ENCODE assay signal across 1 cellular context in the genomic region with DNA sequence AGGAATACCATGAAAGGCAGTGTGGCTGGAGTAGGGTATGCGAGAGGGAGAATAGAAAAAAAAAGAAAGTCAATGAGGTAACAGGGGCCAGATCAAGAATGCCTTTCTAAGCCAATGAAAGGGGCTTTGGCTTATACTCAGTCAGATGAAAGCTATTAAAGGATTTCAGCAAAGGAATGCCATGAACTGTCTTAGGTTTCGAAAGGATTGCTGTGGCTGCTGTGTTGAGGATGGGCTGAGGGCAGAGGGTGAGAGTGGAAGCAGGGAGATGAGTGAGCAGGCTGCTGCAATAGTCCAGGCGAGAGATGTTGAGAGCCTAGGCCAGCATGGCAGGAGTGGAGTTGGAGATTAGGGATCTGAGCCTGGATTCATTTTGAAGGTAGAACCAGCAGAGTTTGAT.
TF ChIP-seq lines count a peak whose summit lies in the region.

No MANE protein-coding gene starts in this region.

TF ChIP-seq in GM23338, 12 proteins besides CTCF, POLR2A, EP300 and RAD21 (continued from another document):
- TF ChIP-seq, protein P1, sequence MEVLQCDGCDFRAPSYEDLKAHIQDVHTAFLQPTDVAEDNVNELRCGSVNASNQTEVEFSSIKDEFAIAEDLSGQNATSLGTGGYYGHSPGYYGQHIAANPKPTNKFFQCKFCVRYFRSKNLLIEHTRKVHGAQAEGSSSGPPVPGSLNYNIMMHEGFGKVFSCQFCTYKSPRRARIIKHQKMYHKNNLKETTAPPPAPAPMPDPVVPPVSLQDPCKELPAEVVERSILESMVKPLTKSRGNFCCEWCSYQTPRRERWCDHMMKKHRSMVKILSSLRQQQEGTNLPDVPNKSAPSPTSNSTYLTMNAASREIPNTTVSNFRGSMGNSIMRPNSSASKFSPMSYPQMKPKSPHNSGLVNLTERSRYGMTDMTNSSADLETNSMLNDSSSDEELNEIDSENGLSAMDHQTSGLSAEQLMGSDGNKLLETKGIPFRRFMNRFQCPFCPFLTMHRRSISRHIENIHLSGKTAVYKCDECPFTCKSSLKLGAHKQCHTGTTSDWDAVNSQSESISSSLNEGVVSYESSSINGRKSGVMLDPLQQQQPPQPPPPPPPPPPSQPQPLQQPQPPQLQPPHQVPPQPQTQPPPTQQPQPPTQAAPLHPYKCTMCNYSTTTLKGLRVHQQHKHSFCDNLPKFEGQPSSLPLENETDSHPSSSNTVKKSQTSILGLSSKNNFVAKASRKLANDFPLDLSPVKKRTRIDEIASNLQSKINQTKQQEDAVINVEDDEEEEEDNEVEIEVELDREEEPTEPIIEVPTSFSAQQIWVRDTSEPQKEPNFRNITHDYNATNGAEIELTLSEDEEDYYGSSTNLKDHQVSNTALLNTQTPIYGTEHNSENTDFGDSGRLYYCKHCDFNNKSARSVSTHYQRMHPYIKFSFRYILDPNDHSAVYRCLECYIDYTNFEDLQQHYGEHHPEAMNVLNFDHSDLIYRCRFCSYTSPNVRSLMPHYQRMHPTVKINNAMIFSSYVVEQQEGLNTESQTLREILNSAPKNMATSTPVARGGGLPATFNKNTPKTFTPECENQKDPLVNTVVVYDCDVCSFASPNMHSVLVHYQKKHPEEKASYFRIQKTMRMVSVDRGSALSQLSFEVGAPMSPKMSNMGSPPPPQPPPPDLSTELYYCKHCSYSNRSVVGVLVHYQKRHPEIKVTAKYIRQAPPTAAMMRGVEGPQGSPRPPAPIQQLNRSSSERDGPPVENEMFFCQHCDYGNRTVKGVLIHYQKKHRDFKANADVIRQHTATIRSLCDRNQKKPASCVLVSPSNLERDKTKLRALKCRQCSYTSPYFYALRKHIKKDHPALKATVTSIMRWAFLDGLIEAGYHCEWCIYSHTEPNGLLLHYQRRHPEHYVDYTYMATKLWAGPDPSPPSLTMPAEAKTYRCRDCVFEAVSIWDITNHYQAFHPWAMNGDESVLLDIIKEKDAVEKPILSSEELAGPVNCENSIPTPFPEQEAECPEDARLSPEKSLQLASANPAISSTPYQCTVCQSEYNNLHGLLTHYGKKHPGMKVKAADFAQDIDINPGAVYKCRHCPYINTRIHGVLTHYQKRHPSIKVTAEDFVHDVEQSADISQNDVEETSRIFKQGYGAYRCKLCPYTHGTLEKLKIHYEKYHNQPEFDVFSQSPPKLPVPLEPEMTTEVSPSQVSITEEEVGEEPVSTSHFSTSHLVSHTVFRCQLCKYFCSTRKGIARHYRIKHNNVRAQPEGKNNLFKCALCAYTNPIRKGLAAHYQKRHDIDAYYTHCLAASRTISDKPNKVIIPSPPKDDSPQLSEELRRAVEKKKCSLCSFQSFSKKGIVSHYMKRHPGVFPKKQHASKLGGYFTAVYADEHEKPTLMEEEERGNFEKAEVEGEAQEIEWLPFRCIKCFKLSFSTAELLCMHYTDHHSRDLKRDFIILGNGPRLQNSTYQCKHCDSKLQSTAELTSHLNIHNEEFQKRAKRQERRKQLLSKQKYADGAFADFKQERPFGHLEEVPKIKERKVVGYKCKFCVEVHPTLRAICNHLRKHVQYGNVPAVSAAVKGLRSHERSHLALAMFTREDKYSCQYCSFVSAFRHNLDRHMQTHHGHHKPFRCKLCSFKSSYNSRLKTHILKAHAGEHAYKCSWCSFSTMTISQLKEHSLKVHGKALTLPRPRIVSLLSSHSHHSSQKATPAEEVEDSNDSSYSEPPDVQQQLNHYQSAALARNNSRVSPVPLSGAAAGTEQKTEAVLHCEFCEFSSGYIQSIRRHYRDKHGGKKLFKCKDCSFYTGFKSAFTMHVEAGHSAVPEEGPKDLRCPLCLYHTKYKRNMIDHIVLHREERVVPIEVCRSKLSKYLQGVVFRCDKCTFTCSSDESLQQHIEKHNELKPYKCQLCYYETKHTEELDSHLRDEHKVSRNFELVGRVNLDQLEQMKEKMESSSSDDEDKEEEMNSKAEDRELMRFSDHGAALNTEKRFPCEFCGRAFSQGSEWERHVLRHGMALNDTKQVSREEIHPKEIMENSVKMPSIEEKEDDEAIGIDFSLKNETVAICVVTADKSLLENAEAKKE (CRISPR knock-in tag; IDR thresholded peaks at IDR 0.05), result no peak
- no peak for TF ChIP-seq EZH2phosphoT487 (IDR thresholded peaks at IDR 0.05; ENCODE audit: unreplicated experiment)
- TF ChIP-seq STAT1 (IDR thresholded peaks at IDR 0.05; ENCODE audit: unreplicated experiment), result no peak
- TF ChIP-seq JUNB (IDR thresholded peaks at IDR 0.05; ENCODE audit: unreplicated experiment), result no peak
